Comparison of ENCODE assay signal across 22 cellular contexts in the genomic region with DNA sequence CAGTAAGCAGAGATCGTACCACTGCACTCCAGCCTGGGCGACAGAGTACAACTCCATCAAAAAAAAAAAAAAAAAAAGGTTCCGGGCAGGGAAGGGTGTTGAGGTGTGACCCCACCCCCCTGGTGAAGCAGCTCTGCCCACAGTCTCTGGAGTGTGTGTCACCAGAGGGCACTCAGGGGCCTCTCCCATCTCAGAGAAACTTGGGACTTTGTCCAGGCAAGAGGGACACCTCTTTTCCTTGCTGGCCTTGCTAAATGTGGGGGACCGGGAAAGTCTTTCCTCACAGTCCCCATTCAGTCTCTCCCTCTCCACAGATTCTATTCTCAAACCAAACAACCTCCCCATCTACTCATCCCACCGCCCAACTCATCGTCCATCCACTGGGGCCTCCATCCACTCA. TPM values are rescaled to one million over a fixed set of nuclear protein-coding genes. Genes with fewer than 3 reads are reported as not detected.
DNase-seq lines count a peak whose midpoint lies in the region; ATAC-seq and TF ChIP-seq lines count a peak whose summit lies in the region.
"Had no signal": no experiment of that assay in that cellular context is flagged by ENCODE, and none has a peak within 500 bp of the region (broad histone marks: within the 10 kb centered on the region; RNA-seq: fewer than 3 reads in every experiment).

No MANE protein-coding gene starts in this region.

- peaks cover 47 to 99% (median 68%) of the 10 kb centered on the region in 3 donors for H3K36me3 ChIP-seq in esophagus squamous epithelium

- no peaks in the 10 kb centered on the region for H3K4me1 ChIP-seq in esophagus squamous epithelium
- H3K4me1 ChIP-seq: Caco-2 had no signal

- no peaks in the 10 kb centered on the region for H3K4me1 Mint-ChIP-seq in activated T-cell treated with anti-CD3 and anti-CD28 coated beads, Interleukin-2, amount 50 U/mL, for 24 hours (ENCODE audit: low read depth)
- no peaks in the 10 kb centered on the region for H3K4me1 Mint-ChIP-seq in effector memory CD8-positive, alpha-beta T cell (ENCODE audit: low read depth in 2 of 2)
- peaks cover 5% of the 10 kb centered on the region for H3K4me1 Mint-ChIP-seq in stimulated activated effector memory CD8-positive, alpha-beta T cell treated with anti-CD3 and anti-CD28 coated beads, Interleukin-12 subunit alpha, Interleukin-12 subunit beta, amount 100 ng/mL, for 72 hours
- peaks cover 0 to 2% of the 10 kb centered on the region in 2 donors for H3K4me1 Mint-ChIP-seq in stimulated activated naive B cell treated with anti-CD40 and anti-IgM and Interleukin-4, amounts not matched to agents 10 μg/mL and 1 μg/mL and 100 μg/mL, for 72 hours

- no peaks in the 10 kb centered on the region for H3K9me3 Mint-ChIP-seq in activated T-cell treated with anti-CD3 and anti-CD28 coated beads, Interleukin-2, amount 50 U/mL, for 24 hours
- no peaks in the 10 kb centered on the region for H3K9me3 Mint-ChIP-seq in effector memory CD8-positive, alpha-beta T cell
- no peaks in the 10 kb centered on the region for H3K9me3 Mint-ChIP-seq in stimulated activated effector memory CD8-positive, alpha-beta T cell treated with anti-CD3 and anti-CD28 coated beads, Interleukin-12 subunit alpha, Interleukin-12 subunit beta, amount 100 ng/mL, for 72 hours
- H3K9me3 Mint-ChIP-seq in stimulated activated naive B cell treated with anti-CD40 and anti-IgM and Interleukin-4, amounts not matched to agents 10 μg/mL and 1 μg/mL and 100 μg/mL, for 72 hours = no peaks in the 10 kb centered on the region
- H3K9me3 Mint-ChIP-seq: CD4-positive, alpha-beta T cell had no signal

- H3K27ac ChIP-seq in esophagus squamous epithelium = no peak overlapping the region

- no peak overlapping the region for H3K4me3 ChIP-seq in esophagus squamous epithelium

- TF ChIP-seq CTCF in esophagus squamous epithelium (IDR thresholded peaks at IDR 0.05) = no peak

- ATAC-seq in effector memory CD8-positive, alpha-beta T cell (replicated peaks) = no peak
- no peak for ATAC-seq in stimulated activated effector memory CD8-positive, alpha-beta T cell treated with anti-CD3 and anti-CD28 coated beads, Interleukin-12 subunit alpha, Interleukin-12 subunit beta, amount 100 ng/mL, for 72 hours
- no peak for ATAC-seq in stimulated activated naive B cell treated with anti-CD40 and anti-IgM and Interleukin-4, amounts not matched to agents 10 μg/mL and 1 μg/mL and 100 μg/mL, for 72 hours (replicated peaks)
- ATAC-seq in GM21717 (IDR thresholded peaks at IDR 0.05; ENCODE audit: unreplicated experiment) = no peak
- ATAC-seq: PC-3 had no signal

- peaks cover 74% of the 10 kb centered on the region for H3K36me3 Mint-ChIP-seq in activated T-cell treated with anti-CD3 and anti-CD28 coated beads, Interleukin-2, amount 50 U/mL, for 24 hours (ENCODE audit: low read depth)
- H3K36me3 Mint-ChIP-seq in effector memory CD8-positive, alpha-beta T cell (ENCODE audit: insufficient read depth) = peaks cover 71% of the 10 kb centered on the region
- peaks cover 96% of the 10 kb centered on the region for H3K36me3 Mint-ChIP-seq in stimulated activated effector memory CD8-positive, alpha-beta T cell treated with anti-CD3 and anti-CD28 coated beads, Interleukin-12 subunit alpha, Interleukin-12 subunit beta, amount 100 ng/mL, for 72 hours
- peaks cover 78 to 79% of the 10 kb centered on the region in 2 donors for H3K36me3 Mint-ChIP-seq in stimulated activated naive B cell treated with anti-CD40 and anti-IgM and Interleukin-4, amounts not matched to agents 10 μg/mL and 1 μg/mL and 100 μg/mL, for 72 hours

- no peak for DNase-seq in activated T-cell treated with anti-CD3 and anti-CD28 coated beads, Interleukin-2, amount 50 U/mL, for 24 hours
- no peak for DNase-seq in activated T-cell treated with anti-CD3 and anti-CD28 coated beads, Interleukin-2, amount 50 U/mL, for 48 hours
- DNase-seq in M059J (ENCODE audit: low read depth) (peak; percentile 30), esophagus squamous epithelium (lab: John Stamatoyannopoulos, UW) (no peak)
- no peak for DNase-seq in effector memory CD8-positive, alpha-beta T cell
- DNase-seq in stimulated activated effector memory CD8-positive, alpha-beta T cell treated with anti-CD3 and anti-CD28 coated beads, Interleukin-12 subunit alpha, Interleukin-12 subunit beta, amount 100 ng/mL, for 72 hours (ENCODE audit: low spot score in 2 of 2) = no peak
- no peak for DNase-seq in stimulated activated naive B cell treated with anti-CD40 and anti-IgM and Interleukin-4, amounts not matched to agents 10 μg/mL and 1 μg/mL and 100 μg/mL, for 72 hours
- DNase-seq: 8988T; Caco-2; CD4-positive, alpha-beta T cell; GF-D8; GOT3; IMR-90; Karpas-422; MM.1S; NCI-H1092; NCI-H1436 treated with DMSO at 0.1 percent for 48 hours; NCI-H2029; NCI-H345; NCI-H524 treated with DMSO at 0.1 percent for 48 hours; PC-3 had no signal

- H3K27ac Mint-ChIP-seq in activated T-cell treated with anti-CD3 and anti-CD28 coated beads, Interleukin-2, amount 50 U/mL, for 24 hours = peak overlapping the region; percentile 59
- peak overlapping the region; percentile 51 to 76 for H3K27ac Mint-ChIP-seq in effector memory CD8-positive, alpha-beta T cell
- peak overlapping the region; percentile 12 for H3K27ac Mint-ChIP-seq in stimulated activated effector memory CD8-positive, alpha-beta T cell treated with anti-CD3 and anti-CD28 coated beads, Interleukin-12 subunit alpha, Interleukin-12 subunit beta, amount 100 ng/mL, for 72 hours
- H3K27ac Mint-ChIP-seq in stimulated activated naive B cell treated with anti-CD40 and anti-IgM and Interleukin-4, amounts not matched to agents 10 μg/mL and 1 μg/mL and 100 μg/mL, for 72 hours = no peak overlapping the region
- H3K27ac Mint-ChIP-seq: CD4-positive, alpha-beta T cell had no signal

- 94 to 96% methylated on average over 6 of the region's 6 CpGs for WGBS in esophagus squamous epithelium, 2 donors

- intact Hi-C loops in esophagus squamous epithelium (cut with DNase I) = no loop called here

- no peaks in the 10 kb centered on the region for H3K9me3 ChIP-seq in esophagus squamous epithelium
- H3K9me3 ChIP-seq: Caco-2 had no signal

- H3K4me3 Mint-ChIP-seq in activated T-cell treated with anti-CD3 and anti-CD28 coated beads, Interleukin-2, amount 50 U/mL, for 24 hours = no peak overlapping the region
- no peak overlapping the region for H3K4me3 Mint-ChIP-seq in effector memory CD8-positive, alpha-beta T cell
- no peak overlapping the region for H3K4me3 Mint-ChIP-seq in stimulated activated effector memory CD8-positive, alpha-beta T cell treated with anti-CD3 and anti-CD28 coated beads, Interleukin-12 subunit alpha, Interleukin-12 subunit beta, amount 100 ng/mL, for 72 hours
- H3K4me3 Mint-ChIP-seq in stimulated activated naive B cell treated with anti-CD40 and anti-IgM and Interleukin-4, amounts not matched to agents 10 μg/mL and 1 μg/mL and 100 μg/mL, for 72 hours = no peak overlapping the region
- H3K4me3 Mint-ChIP-seq: CD4-positive, alpha-beta T cell had no signal

- TF ChIP-seq POLR2A in esophagus squamous epithelium (IDR thresholded peaks at IDR 0.05) = no peak

- no peaks in the 10 kb centered on the region for H3K27me3 ChIP-seq in esophagus squamous epithelium

- no peaks in the 10 kb centered on the region for H3K27me3 Mint-ChIP-seq in activated T-cell treated with anti-CD3 and anti-CD28 coated beads, Interleukin-2, amount 50 U/mL, for 24 hours
- H3K27me3 Mint-ChIP-seq in effector memory CD8-positive, alpha-beta T cell = no peaks in the 10 kb centered on the region
- no peaks in the 10 kb centered on the region for H3K27me3 Mint-ChIP-seq in stimulated activated naive B cell treated with anti-CD40 and anti-IgM and Interleukin-4, amounts not matched to agents 10 μg/mL and 1 μg/mL and 100 μg/mL, for 72 hours
- H3K27me3 Mint-ChIP-seq: CD4-positive, alpha-beta T cell had no signal

RNA-seq across cellular contexts. Expression of a gene that starts 43.6 kb away (rescaled TPM):
- total RNA-seq in M059J (2014; rRNA removed; shearing (Covaris generic)) = 2.4 and 3.8 TPM in 2 replicates
- total RNA-seq in esophagus squamous epithelium = under 1 TPM in 3 of 4 donors, not detected in 1; 0.23 to 0.57 (median 0.45) TPM
- total RNA-seq: CD4-positive, alpha-beta T cell; IMR-90; PC-3 had no signal
